In genomic region chr1:175191654-175192053, GRCh38 we compare ENCODE assay signal across 8 cellular contexts. TPM values are rescaled to one million over a fixed set of nuclear protein-coding genes. Genes with fewer than 3 reads are reported as not detected.
DNase-seq lines count a peak whose midpoint lies in the region; ATAC-seq and TF ChIP-seq lines count a peak whose summit lies in the region.

No MANE protein-coding gene starts in this region.

- peak overlapping the region; percentile 52 to 62 (median 54) for H3K4me3 ChIP-seq in fibroblast of lung (replicated peaks in 1 of 4; ENCODE audit: control extremely low read depth in 1 of 4, insufficient read depth in 1 of 4, low read depth in 3 of 4, low read length in 4 of 4)

- H3K9ac ChIP-seq in fibroblast of lung (ENCODE audit: insufficient read depth, low read length) = no peak overlapping the region

- H3K27ac Mint-ChIP-seq in HFFc6 (no peak overlapping the region), osteocyte (ENCODE audit: unreplicated experiment) (no peak overlapping the region)

- peaks cover 14% of the 10 kb centered on the region; the same call in 1 of the 2 replicates for H3K4me1 Mint-ChIP-seq in HFFc6 (ENCODE audit: low read depth)
- H3K4me1 Mint-ChIP-seq in osteocyte (ENCODE audit: unreplicated experiment) = peaks cover 14% of the 10 kb centered on the region

- DNase-seq in EH (ENCODE audit: low read depth) = peak; percentile 48
- no peak for DNase-seq in HFFc6
- DNase-seq in SW480 (ENCODE audit: low spot score) = peak; percentile 60
- DNase-seq in fibroblast of lung (ENCODE audit: low read depth in 2 of 2) = no peak
- DNase-seq in osteocyte (ENCODE audit: extremely low spot score, unreplicated experiment) = no peak
- DNase-seq in substantia nigra (lab: John Stamatoyannopoulos, UW) = no peak
- DNase-seq in HK-2 (ENCODE audit: unreplicated experiment) = no peak

- peaks cover 12% of the 10 kb centered on the region for H3K27me3 Mint-ChIP-seq in HFFc6 (ENCODE audit: insufficient read depth)
- H3K27me3 Mint-ChIP-seq in osteocyte (ENCODE audit: unreplicated experiment) = peaks cover 7% of the 10 kb centered on the region

- ATAC-seq in GM18498 (IDR thresholded peaks at IDR 0.05; ENCODE audit: unreplicated experiment) = no peak

- H3K27me3 ChIP-seq in fibroblast of lung (ENCODE audit: control insufficient read depth, insufficient read depth, low read length) = peaks cover 6% of the 10 kb centered on the region

- no peak for TF ChIP-seq CTCF in HFFc6 (IDR thresholded peaks at IDR 0.05)
- no peak for TF ChIP-seq CTCF in fibroblast of lung (conservative IDR thresholded peaks at IDR 0.05 in 1 of 2, IDR thresholded peaks at IDR 0.05 in 1 of 2; ENCODE audit: low read depth in 1 of 2, low read length in 2 of 2)
- TF ChIP-seq CTCF in osteocyte (IDR thresholded peaks at IDR 0.05) = no peak

- no peaks in the 10 kb centered on the region for H4K20me1 ChIP-seq in fibroblast of lung (ENCODE audit: control insufficient read depth, extremely low read depth, insufficient read depth, low read length)

- H3K9me3 Mint-ChIP-seq in HFFc6 (no peaks in the 10 kb centered on the region), osteocyte (ENCODE audit: unreplicated experiment) (no peaks in the 10 kb centered on the region)

- H3K27ac ChIP-seq in fibroblast of lung (ENCODE audit: insufficient read depth, low read length) (no peak overlapping the region), substantia nigra (ENCODE audit: low read depth, low read length, poor library complexity, severe bottlenecking) (no peak overlapping the region)

- peak overlapping the region; percentile 83 for H3K4me2 ChIP-seq in fibroblast of lung (ENCODE audit: extremely low read depth, insufficient read depth, low read length)

- peaks cover 3% of the 10 kb centered on the region for H3K4me1 ChIP-seq in fibroblast of lung (ENCODE audit: control insufficient read depth, extremely low read depth, insufficient read depth, low read length)

- no peaks in the 10 kb centered on the region for H3K36me3 ChIP-seq in fibroblast of lung (ENCODE audit: control insufficient read depth, insufficient read depth, low read length)

- H3K36me3 Mint-ChIP-seq in HFFc6 (ENCODE audit: low read depth) (no peaks in the 10 kb centered on the region), osteocyte (ENCODE audit: unreplicated experiment) (no peaks in the 10 kb centered on the region)

- no peaks in the 10 kb centered on the region for H3K9me3 ChIP-seq in fibroblast of lung (ENCODE audit: control insufficient read depth, insufficient read depth, low read depth, low read length)

- no peaks in the 10 kb centered on the region for H3K79me2 ChIP-seq in fibroblast of lung (ENCODE audit: control insufficient read depth, insufficient read depth, low read length)

- H2AFZ ChIP-seq in fibroblast of lung (ENCODE audit: low read length) = peak overlapping the region; percentile 27

- H3K4me3 Mint-ChIP-seq in HFFc6 (peak overlapping the region; percentile 85), osteocyte (ENCODE audit: unreplicated experiment) (peak overlapping the region; percentile 85)

RNA-seq across cellular contexts. Expression of gene KIAA0040, which starts 0.9 kb away (rescaled TPM):
- total RNA-seq in HFFc6 (2021; fragmentation: NEBNext Ultra II Directional; extraction: Animal tissue kit (Norgen Biotek cat#: 25700)) = not detected
- total RNA-seq in fibroblast of lung = under 0.01 and 0.17 TPM in 2 replicates
- polyA plus RNA-seq in fibroblast of lung = 0.18 and 24.7 TPM in 2 replicates
- 0.10 and 10.9 TPM in 2 replicates for polyA plus RNA-seq in fibroblast of lung (2012)
- 0.30 and 9.5 TPM in 2 replicates for polyA minus RNA-seq in fibroblast of lung (ENCODE audit: low replicate concordance)
- total RNA-seq in osteocyte = 0.73 and 1.6 TPM in 2 replicates

Comparison
In these comparisons a context has a peak if more than half of its experiments do, and no peak if none do; other contexts are left out.
1. DNase-seq: peak in EH (single experiment) and SW480 (single experiment); none in HFFc6 (single experiment), fibroblast of lung (0 of 2), osteocyte (single experiment), substantia nigra (0 of 49) and HK-2 (single experiment).